ENCODE assay signal across 9 cellular contexts in genomic region chr17:15502315-15503112, GRCh38.
A peak's percentile ranks its signal among the peaks of the same experiment; 100 is the strongest.
DNase-seq lines count a peak whose midpoint lies in the region; ATAC-seq and FAIRE-seq lines count a peak whose summit lies in the region.
"Had no signal": no experiment of that assay in that cellular context is flagged by ENCODE, and none has a peak within 500 bp of the region (broad histone marks: within the 10 kb centered on the region; RNA-seq: fewer than 3 reads in every experiment).

No MANE protein-coding gene starts in this region.

- FAIRE-seq in endometrium (lab: Jason Lieb, UNC): peak; percentile 89
- FAIRE-seq: A204.1 had no signal

- peak; percentile 93 for ATAC-seq in HG02798 (IDR thresholded peaks at IDR 0.05; ENCODE audit: poor library complexity, unreplicated experiment)

- DNase-seq in DMS 273 (lab: John Stamatoyannopoulos, UW; ENCODE audit: unreplicated experiment) (peak; percentile 87), DMS 273 treated with DMSO at 0.1 percent for 48 hours (lab: John Stamatoyannopoulos, UW) (no peak), NCI-H510A (lab: John Stamatoyannopoulos, UW) (peak; percentile 52), middle frontal gyrus (ENCODE audit: extremely low spot score, low spot score) (peak; percentile 62)
- DNase-seq in activated CD8-positive, alpha-beta memory T cell treated with anti-CD3 and anti-CD28 coated beads, Interleukin-2, amount 50 U/mL, for 1 hour (ENCODE audit: extremely low read depth): peak; percentile 11
- peak; percentile 47 to 48 for DNase-seq in stimulated activated CD8-positive, alpha-beta memory T cell treated with anti-CD3 and anti-CD28 coated beads, Interleukin-15, amount 100 ng/mL, for 48 hours (ENCODE audit: low read depth in 2 of 2)
